Comparison of ENCODE assay signal across 8 cellular contexts in the genomic region with DNA sequence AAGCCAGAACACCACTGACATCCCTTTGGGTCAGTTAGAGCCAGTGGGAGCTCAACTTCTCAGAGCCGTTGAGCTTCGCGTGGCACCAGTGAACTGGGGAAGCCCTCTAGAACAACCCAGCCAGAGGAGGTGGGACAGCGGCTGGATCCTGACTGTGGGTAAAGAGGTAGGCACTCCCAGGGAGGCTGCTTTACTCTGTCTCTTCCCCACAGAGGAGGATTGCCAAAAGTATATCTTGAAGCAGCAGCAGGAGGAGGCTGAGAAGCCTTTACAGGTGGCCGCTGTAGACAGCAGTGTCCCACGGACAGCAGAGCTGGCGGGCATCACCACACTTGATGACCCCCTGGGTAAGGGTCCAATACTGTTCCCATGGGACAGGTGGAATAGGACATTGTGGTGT. TPM values are rescaled to one million over a fixed set of nuclear protein-coding genes. Genes with fewer than 3 reads are reported as not detected.
DNase-seq lines count a peak whose midpoint lies in the region; ATAC-seq, FAIRE-seq and TF ChIP-seq lines count a peak whose summit lies in the region.

No MANE protein-coding gene starts in this region.

- H3K4me3 ChIP-seq in HCT116 (replicated peaks in 1 of 2; ENCODE audit: low read depth in 1 of 2, low read length in 2 of 2): peak overlapping the region in 1 of 2 experiments; percentile 91; a peak in 2 of 4 replicates
- peak overlapping the region; percentile 94; the same call in 1 of the 2 replicates for H3K4me3 ChIP-seq in iPS-18c (ENCODE audit: insufficient read depth, low read depth, low read length)
- H3K4me3 ChIP-seq in spleen: peak overlapping the region; percentile 82 to 99 (median 96)

- no peaks in the 10 kb centered on the region for H4K20me1 ChIP-seq in HCT116 (ENCODE audit: insufficient read depth)

- H3K9me3 ChIP-seq in HCT116 (ENCODE audit: control insufficient read depth in 1 of 2, insufficient read depth in 1 of 2, low read depth in 1 of 2, low read length in 2 of 2) (no peaks in the 10 kb centered on the region), iPS-18c (ENCODE audit: control insufficient read depth, insufficient read depth, low read length) (peaks cover 2% of the 10 kb centered on the region), spleen (no peaks in the 10 kb centered on the region)

- CTCF ChIA-PET in HCT116 (lab: Charles Lee): no interaction called here
- CTCF ChIA-PET in activated CD8-positive, alpha-beta T cell treated with anti-CD3 and anti-CD28 coated beads, Interleukin-2, amount 10 ng/mL, durations not matched to agents 7 days and 5 days (lab: Charles Lee): interaction anchor here (0.9 to 5.1 kb wide), 6 partner anchors 18 to 341 kb away, joined by 3 to 30 read pairs (median 3); a partner anchor contains a TSS

- TF ChIP-seq POLR2A in HCT116 (IDR thresholded peaks at IDR 0.05; ENCODE audit: borderline replicate concordance, extremely low read depth, insufficient read depth, insufficient read length) (no peak), spleen (IDR thresholded peaks at IDR 0.05) (no peak)

- H3K27me3 ChIP-seq in HCT116 (ENCODE audit: insufficient read depth, low read length) (no peaks in the 10 kb centered on the region), spleen (replicated peaks in 1 of 7) (no peaks in the 10 kb centered on the region)

- H3K9me3 Mint-ChIP-seq in activated CD8-positive, alpha-beta T cell treated with anti-CD3 and anti-CD28 coated beads, Interleukin-2, amount 10 ng/mL, durations not matched to agents 7 days and 5 days (ENCODE audit: insufficient read depth): no peaks in the 10 kb centered on the region

- peak overlapping the region; percentile 91 for H3K4me2 ChIP-seq in HCT116 (ENCODE audit: low read length)

- peaks cover 16 to 51% of the 10 kb centered on the region in 2 experiments for H3K4me1 ChIP-seq in HCT116 (ENCODE audit: control insufficient read depth in 1 of 2, insufficient read depth in 2 of 2, low read length in 2 of 2)
- peaks cover 28 to 83% (median 50%) of the 10 kb centered on the region in 6 donors for H3K4me1 ChIP-seq in spleen

- RAD21 ChIA-PET in HCT116 (lab: Charles Lee; ENCODE audit: low non-redundant PET in 1 of 2, low total read pairs in 2 of 2, uncharacterized antibody in 2 of 2, unreplicated experiment in 2 of 2): no interaction called here

- peaks cover 51% of the 10 kb centered on the region for H3K4me1 Mint-ChIP-seq in activated CD8-positive, alpha-beta T cell treated with anti-CD3 and anti-CD28 coated beads, Interleukin-2, amount 10 ng/mL, durations not matched to agents 7 days and 5 days (ENCODE audit: low read depth)

- peaks cover 12% of the 10 kb centered on the region for H3K79me2 ChIP-seq in HCT116 (ENCODE audit: insufficient read depth, low read length)

- TF ChIP-seq RAD21 in HCT116 (IDR thresholded peaks at IDR 0.05; ENCODE audit: low read depth): no peak

- ATAC-seq in HCT116: no peak
- ATAC-seq in activated CD8-positive, alpha-beta T cell treated with anti-CD3 and anti-CD28 coated beads, Interleukin-2, amount 10 ng/mL, durations not matched to agents 7 days and 5 days: no peak

- POLR2A ChIA-PET in HCT116 (lab: Charles Lee): interaction anchor here (1.1 kb wide), 1 partner anchor 25 kb away, joined by 3 read pairs; a partner anchor contains a TSS
- POLR2A ChIA-PET in activated CD8-positive, alpha-beta T cell treated with anti-CD3 and anti-CD28 coated beads, Interleukin-2, amount 10 ng/mL, durations not matched to agents 7 days and 5 days (lab: Charles Lee): interaction anchor here (0.8 to 7.5 kb wide), 2 partner anchors 13 to 25 kb away, joined by 9 to 153 read pairs; a partner anchor contains a TSS

- no peaks in the 10 kb centered on the region for H3K27me3 Mint-ChIP-seq in activated CD8-positive, alpha-beta T cell treated with anti-CD3 and anti-CD28 coated beads, Interleukin-2, amount 10 ng/mL, durations not matched to agents 7 days and 5 days (ENCODE audit: low read depth)

- DNase-seq in HCT116 (ENCODE audit: low read depth, low spot score) (no peak), spleen (no peak), mucosa of gallbladder (ENCODE audit: low spot score) (no peak), NCI-H82 (lab: John Stamatoyannopoulos, UW) (no peak), frontal cortex (ENCODE audit: low spot score in 2 of 2) (no peak), NCI-H2196 treated with DMSO at 0.1 percent for 48 hours (lab: John Stamatoyannopoulos, UW; ENCODE audit: unreplicated experiment) (no peak)
- no peak for DNase-seq in activated CD8-positive, alpha-beta T cell treated with anti-CD3 and anti-CD28 coated beads, Interleukin-2, amount 10 ng/mL, durations not matched to agents 7 days and 5 days

- peak overlapping the region; percentile 96 for H3K27ac Mint-ChIP-seq in activated CD8-positive, alpha-beta T cell treated with anti-CD3 and anti-CD28 coated beads, Interleukin-2, amount 10 ng/mL, durations not matched to agents 7 days and 5 days

- no peak overlapping the region for H3K27ac ChIP-seq in HCT116 (ENCODE audit: low read depth, low read length)
- peak overlapping the region in 6 of 8 donors; percentile 93 to 97 (median 96) for H3K27ac ChIP-seq in spleen

- intact Hi-C loops in HCT116 (cut with micrococcal nuclease): loop anchor here (10.0 kb wide), 1 partner anchor 315 kb away; a partner anchor contains a TSS
- intact Hi-C loops in spleen (cut with DNase I; ENCODE audit: low total_unique reads): loop anchor here (10.0 kb wide), 1 partner anchor 105 kb away; no protein-coding TSS in a partner anchor

- peak overlapping the region; percentile 86 for H3K4me3 Mint-ChIP-seq in activated CD8-positive, alpha-beta T cell treated with anti-CD3 and anti-CD28 coated beads, Interleukin-2, amount 10 ng/mL, durations not matched to agents 7 days and 5 days

- TF ChIP-seq CTCF in HCT116 (IDR thresholded peaks at IDR 0.05 in 2 of 3, conservative IDR thresholded peaks at IDR 0.05 in 1 of 3; ENCODE audit: borderline replicate concordance in 1 of 3, insufficient read depth in 1 of 3, low read depth in 2 of 3, low read length in 2 of 3) (no peak), spleen (IDR thresholded peaks at IDR 0.05 in 8 of 11, conservative IDR thresholded peaks at IDR 0.05 in 3 of 11) (no peak)

- 74 to 94% (median 79%) methylated on average over 3 to 7 of the region's 7 CpGs for WGBS in spleen, 5 donors

- H3K36me3 ChIP-seq in HCT116 (ENCODE audit: control insufficient read depth in 1 of 2, insufficient read depth in 2 of 2, low read length in 2 of 2) (peaks cover 0 to 4% of the 10 kb centered on the region in 2 experiments; a peak in 1 of 4 replicates), spleen (peaks cover 0 to 40% (median 31%) of the 10 kb centered on the region in 6 donors)

- H3K9me2 ChIP-seq in HCT116 (ENCODE audit: insufficient read depth): no peaks in the 10 kb centered on the region

- no peak overlapping the region for H2AFZ ChIP-seq in HCT116 (ENCODE audit: low read depth, low read length, poor library complexity, severe bottlenecking)

- peaks cover 47% of the 10 kb centered on the region for H3K36me3 Mint-ChIP-seq in activated CD8-positive, alpha-beta T cell treated with anti-CD3 and anti-CD28 coated beads, Interleukin-2, amount 10 ng/mL, durations not matched to agents 7 days and 5 days (ENCODE audit: low read depth)

- peak overlapping the region; percentile 65; the same call in 1 of the 2 replicates for H3K9ac ChIP-seq in HCT116 (ENCODE audit: low read length)

- FAIRE-seq in frontal cortex (lab: Jason Lieb, UNC): no peak

- TSS peak; percentile 26 for BruUV-seq in HCT116 (replicated peaks; lab: Mats Ljungman, UMichigan)

TF ChIP-seq in HCT116, 20 proteins besides CTCF, POLR2A, EP300 and RAD21:
- TF ChIP-seq SIN3A (IDR thresholded peaks at IDR 0.05; ENCODE audit: low read depth) (no peak), SRF (IDR thresholded peaks at IDR 0.05; ENCODE audit: low read depth) (no peak), ZNF274 (IDR thresholded peaks at IDR 0.05; ENCODE audit: low read depth, low read length) (no peak)

RNA-seq across cellular contexts. Expression of a gene that starts 1.2 kb away (rescaled TPM):
- total RNA-seq in HCT116 (2021; ENCODE audit: unreplicated experiment): 14.8 TPM
- polyA plus RNA-seq in HCT116 (2012): 14.3 and 14.4 TPM in 2 replicates
- 10 to 100 TPM; 72.5 to 78.6 TPM for total RNA-seq in activated CD8-positive, alpha-beta T cell treated with anti-CD3 and anti-CD28 coated beads, Interleukin-2, amount 10 ng/mL, durations not matched to agents 7 days and 5 days
- 100 to 1,000 TPM in 2 of 7 donors, 10 to 100 TPM in 5; 69.8 to 146 (median 90.9) TPM for total RNA-seq in spleen
- polyA plus RNA-seq in spleen: 10 to 100 TPM; 38.8 to 53.3 (median 41.1) TPM
- 35.2 TPM for total RNA-seq in mucosa of gallbladder
- total RNA-seq in frontal cortex: 3.7 TPM

RNA-seq across cellular contexts. Expression of a gene that starts 2.7 kb away (rescaled TPM):
- total RNA-seq in HCT116 (2021; ENCODE audit: unreplicated experiment) (49.0 TPM), spleen (100 to 1,000 TPM in 2 of 7 donors, 10 to 100 TPM in 5; 77.5 to 120 (median 88.0) TPM), mucosa of gallbladder (135 TPM), frontal cortex (30.2 TPM)
- polyA plus RNA-seq in HCT116 (2012): 44.2 and 46.8 TPM in 2 replicates
- 100 to 1,000 TPM in 1 of 2 experiments, 10 to 100 TPM in 1; 99.7 to 104 TPM for total RNA-seq in activated CD8-positive, alpha-beta T cell treated with anti-CD3 and anti-CD28 coated beads, Interleukin-2, amount 10 ng/mL, durations not matched to agents 7 days and 5 days
- 10 to 100 TPM; 68.4 to 79.3 (median 73.9) TPM for polyA plus RNA-seq in spleen

RNA-seq across cellular contexts. Expression of a gene that starts 25.7 kb away (rescaled TPM):
- total RNA-seq in HCT116 (2021; ENCODE audit: unreplicated experiment): 35.1 TPM
- polyA plus RNA-seq in HCT116 (2012): 16.8 and 18.9 TPM in 2 replicates
- 10 to 100 TPM; 56.9 to 60.3 TPM for total RNA-seq in activated CD8-positive, alpha-beta T cell treated with anti-CD3 and anti-CD28 coated beads, Interleukin-2, amount 10 ng/mL, durations not matched to agents 7 days and 5 days
- total RNA-seq in spleen: 10 to 100 TPM; 28.6 to 45.0 (median 33.4) TPM
- 10 to 100 TPM in 1 of 3 donors, 1 to 10 TPM in 2; 9.3 to 12.4 (median 9.7) TPM for polyA plus RNA-seq in spleen
- total RNA-seq in mucosa of gallbladder: 36.7 TPM
- 51.0 TPM for total RNA-seq in frontal cortex
